14 cellular contexts compared by ENCODE assay signal in genomic region chr4:19358015-19358414, GRCh38.
"Had no signal": no experiment of that assay in that cellular context is flagged by ENCODE, and none has a peak within 500 bp of the region (broad histone marks: within the 10 kb centered on the region; RNA-seq: fewer than 3 reads in every experiment).

No MANE protein-coding gene starts in this region.

- ATAC-seq: activated naive CD4-positive, alpha-beta T cell treated with anti-CD3 and anti-CD28 coated beads, Interleukin-2, amount 50 U/mL, for 72 hours; activated T-cell treated with anti-CD3 and anti-CD28 coated beads, Interleukin-2, amount 50 U/mL, for 4 hours; heart right ventricle; lower lobe of right lung had no signal

- DNase-seq: activated CD4-positive, alpha-beta T cell treated with anti-CD3 and anti-CD28 coated beads for 1 hour; activated CD4-positive, alpha-beta T cell treated with anti-CD3 and anti-CD28 coated beads, Interleukin-2, amount 50 U/mL, for 48 hours; activated effector memory CD4-positive, alpha-beta T cell treated with anti-CD3 and anti-CD28 coated beads, Interleukin-2, amount 50 U/mL, for 16 hours; activated T-cell treated with anti-CD3 and anti-CD28 coated beads, Interleukin-2, amount 50 U/mL, for 4 hours; dorsolateral prefrontal cortex; heart right ventricle; lower lobe of right lung; midbrain; small intestine; SW 1271; T-helper 9 cell had no signal

- H3K27ac ChIP-seq: dorsolateral prefrontal cortex, heart right ventricle, lower lobe of right lung, neural progenitor cell, parathyroid adenoma had no signal

- H3K9ac ChIP-seq: neural progenitor cell, parathyroid adenoma had no signal

- H3K4me3 ChIP-seq: dorsolateral prefrontal cortex, heart right ventricle, lower lobe of right lung, neural progenitor cell had no signal

- H3K79me2 ChIP-seq: parathyroid adenoma had no signal

- H3K27me3 ChIP-seq: dorsolateral prefrontal cortex, heart right ventricle, neural progenitor cell had no signal

- H3K36me3 ChIP-seq: heart right ventricle, lower lobe of right lung, neural progenitor cell had no signal

- H3K9me3 ChIP-seq: heart right ventricle, lower lobe of right lung had no signal

- H2AFZ ChIP-seq: neural progenitor cell, parathyroid adenoma had no signal

- H3K4me1 ChIP-seq: heart right ventricle, lower lobe of right lung, neural progenitor cell, parathyroid adenoma had no signal

- H3K4me2 ChIP-seq: neural progenitor cell had no signal
